ENCODE assay signal across 13 cellular contexts in genomic region chr5:150509992-150510391, GRCh38. TPM values are rescaled to one million over a fixed set of nuclear protein-coding genes. Genes with fewer than 3 reads are reported as not detected.
A peak's percentile ranks its signal among the peaks of the same experiment; 100 is the strongest.
DNase-seq lines count a peak whose midpoint lies in the region; ATAC-seq and TF ChIP-seq lines count a peak whose summit lies in the region.
"Had no signal": no experiment of that assay in that cellular context is flagged by ENCODE, and none has a peak within 500 bp of the region (broad histone marks: within the 10 kb centered on the region; RNA-seq: fewer than 3 reads in every experiment).

No MANE protein-coding gene starts in this region.

- H3K36me3 Mint-ChIP-seq in progenitor cell of endocrine pancreas (ENCODE audit: insufficient read depth) (peaks cover 1% of the 10 kb centered on the region), immature natural killer cell (no peaks in the 10 kb centered on the region)

- peak overlapping the region; percentile 96 for H3K27ac Mint-ChIP-seq in progenitor cell of endocrine pancreas
- H3K27ac Mint-ChIP-seq in immature natural killer cell = peak overlapping the region in 1 of 6 donors; percentile 21
- H3K27ac Mint-ChIP-seq: activated naive CD8-positive, alpha-beta T cell treated with anti-CD3 and anti-CD28 coated beads, Interleukin-2, amount 50 U/mL, for 24 hours had no signal

- H3K4me3 Mint-ChIP-seq in progenitor cell of endocrine pancreas (ENCODE audit: low read depth) (peak overlapping the region; percentile 8), immature natural killer cell (no peak overlapping the region)
- H3K4me3 Mint-ChIP-seq: activated naive CD8-positive, alpha-beta T cell treated with anti-CD3 and anti-CD28 coated beads, Interleukin-2, amount 50 U/mL, for 24 hours had no signal

- H3K9me3 ChIP-seq in right atrium auricular region (no peaks in the 10 kb centered on the region), A673 (ENCODE audit: low read depth, low read length, poor library complexity, severe bottlenecking) (no peaks in the 10 kb centered on the region)

- TF ChIP-seq CTCF in right atrium auricular region (IDR thresholded peaks at IDR 0.05) (no peak), progenitor cell of endocrine pancreas (IDR thresholded peaks at IDR 0.05; ENCODE audit: unreplicated experiment) (no peak), A673 (conservative IDR thresholded peaks at IDR 0.05; ENCODE audit: low read depth, low read length) (no peak)

- CTCF ChIA-PET in A673 (lab: Charles Lee) = no interaction called here

- ATAC-seq in Right ventricle myocardium superior (ENCODE audit: poor library complexity) = no peak
- ATAC-seq: activated naive CD8-positive, alpha-beta T cell treated with anti-CD3 and anti-CD28 coated beads, Interleukin-2, amount 50 U/mL, for 24 hours had no signal

- H3K9me3 Mint-ChIP-seq in progenitor cell of endocrine pancreas (ENCODE audit: low read depth) (no peaks in the 10 kb centered on the region), immature natural killer cell (no peaks in the 10 kb centered on the region)
- H3K9me3 Mint-ChIP-seq: activated naive CD8-positive, alpha-beta T cell treated with anti-CD3 and anti-CD28 coated beads, Interleukin-2, amount 50 U/mL, for 24 hours had no signal

- no TSS peak for BruUV-seq in A673 (replicated peaks; lab: Mats Ljungman, UMichigan)

- H3K4me1 Mint-ChIP-seq in progenitor cell of endocrine pancreas (ENCODE audit: low read depth) (peaks cover 46% of the 10 kb centered on the region), immature natural killer cell (no peaks in the 10 kb centered on the region)
- H3K4me1 Mint-ChIP-seq: activated naive CD8-positive, alpha-beta T cell treated with anti-CD3 and anti-CD28 coated beads, Interleukin-2, amount 50 U/mL, for 24 hours had no signal

- intact Hi-C loops in Right ventricle myocardium superior (cut with DNase I) = no loop called here
- intact Hi-C loops in A673 (cut with micrococcal nuclease; ENCODE audit: unreplicated experiment) = no loop called here

- H3K27me3 ChIP-seq in right atrium auricular region (no peaks in the 10 kb centered on the region), layer of hippocampus (ENCODE audit: control insufficient read depth, insufficient read depth, low read length) (no peaks in the 10 kb centered on the region), A673 (replicated peaks; ENCODE audit: insufficient read depth, low read depth, low read length, poor library complexity) (no peaks in the 10 kb centered on the region)

- POLR2A ChIA-PET in A673 (lab: Charles Lee; ENCODE audit: low non-redundant PET) = no interaction called here

- H3K4me3 ChIP-seq in right atrium auricular region (no peak overlapping the region), A673 (ENCODE audit: low read depth, low read length, poor library complexity, severe bottlenecking) (no peak overlapping the region)
- H3K4me3 ChIP-seq: lung had no signal

- H3K36me3 ChIP-seq in right atrium auricular region = no peaks in the 10 kb centered on the region
- H3K36me3 ChIP-seq in A673 (ENCODE audit: insufficient read depth, low read length, poor library complexity, severe bottlenecking) = no peaks in the 10 kb centered on the region

- H3K4me1 ChIP-seq in right atrium auricular region (peaks cover 0 to 84% of the 10 kb centered on the region in 2 donors), A673 (ENCODE audit: insufficient read depth, low read length, poor library complexity, severe bottlenecking) (peaks cover 26% of the 10 kb centered on the region)

- H3K27ac ChIP-seq in right atrium auricular region (peak overlapping the region; percentile 15 to 74), layer of hippocampus (ENCODE audit: low read depth, low read length) (peak overlapping the region; percentile 66), A673 (ENCODE audit: low read depth, low read length, poor library complexity, severe bottlenecking) (no peak overlapping the region)

- DNase-seq in right atrium auricular region (ENCODE audit: low spot score) (no peak), Right ventricle myocardium superior (no peak), progenitor cell of endocrine pancreas (ENCODE audit: low spot score, unreplicated experiment) (no peak), NCI-H524 (lab: John Stamatoyannopoulos, UW) (no peak), immature natural killer cell (no peak), T1000 (lab: John Stamatoyannopoulos, UW) (no peak), A673 (ENCODE audit: low spot score) (no peak)
- DNase-seq: activated naive CD8-positive, alpha-beta T cell treated with anti-CD3 and anti-CD28 coated beads, Interleukin-2, amount 50 U/mL, for 24 hours; NCI-H1694 treated with DMSO at 0.1 percent for 48 hours; NCI-H82; SHP77 treated with DMSO at 0.1 percent for 48 hours had no signal

- H3K27me3 Mint-ChIP-seq in progenitor cell of endocrine pancreas (no peaks in the 10 kb centered on the region), immature natural killer cell (ENCODE audit: low read depth in 3 of 3) (peaks cover 2 to 10% (median 5%) of the 10 kb centered on the region in 3 donors)
- H3K27me3 Mint-ChIP-seq: activated naive CD8-positive, alpha-beta T cell treated with anti-CD3 and anti-CD28 coated beads, Interleukin-2, amount 50 U/mL, for 24 hours had no signal

RNA-seq across cellular contexts. Expression of gene NDST1, which starts 2.1 kb away (rescaled TPM):
- total RNA-seq in right atrium auricular region = 10 to 100 TPM; 81.4 to 91.8 TPM
- 50.8 TPM for total RNA-seq in Right ventricle myocardium superior
- 154 and 169 TPM in 2 replicates for total RNA-seq in progenitor cell of endocrine pancreas
- 1 to 10 TPM; 1.2 to 3.2 (median 1.4) TPM for polyA plus RNA-seq in immature natural killer cell
- total RNA-seq in A673 (2021) = 44.0 and 46.7 TPM in 2 replicates
